23 cellular contexts compared by ENCODE assay signal in genomic region chr3:132509096-132509495, GRCh38.
DNase-seq lines count a peak whose midpoint lies in the region; ATAC-seq and TF ChIP-seq lines count a peak whose summit lies in the region.
"Had no signal": no experiment of that assay in that cellular context is flagged by ENCODE, and none has a peak within 500 bp of the region (broad histone marks: within the 10 kb centered on the region; RNA-seq: fewer than 3 reads in every experiment).

No MANE protein-coding gene starts in this region.

- H3K36me3 ChIP-seq in GM23248 (ENCODE audit: low read depth) (peaks cover 53% of the 10 kb centered on the region), adipocyte (ENCODE audit: control insufficient read depth, insufficient read depth, low read length, severe bottlenecking) (peaks cover 82% of the 10 kb centered on the region)

- H2AFZ ChIP-seq in GM23248, result no peak overlapping the region
- H2AFZ ChIP-seq: GM23338 had no signal

- in situ Hi-C loops in GM23248 (cut with MboI), result no loop called here

- 0 out of 2 replicates have a peak overlapping the region, but pooled peaks have one; percentile 8 for H3K9ac ChIP-seq in GM23248
- H3K9ac ChIP-seq in adipocyte (ENCODE audit: low read length), result no peak overlapping the region

- H3K27me3 ChIP-seq in GM23248 (replicated peaks; ENCODE audit: insufficient read depth), result no peaks in the 10 kb centered on the region
- H3K27me3 ChIP-seq in adipocyte (replicated peaks; ENCODE audit: control insufficient read depth, insufficient read depth, low read length), result no peaks in the 10 kb centered on the region

- DNase-seq in AG09309 (ENCODE audit: low read depth) (peak; percentile 1), GM23248 (peak; percentile 70), adipocyte (ENCODE audit: low read depth) (peak; percentile 17), kidney tubule cell (ENCODE audit: low spot score) (peak; percentile 24), GM03348 (ENCODE audit: low spot score) (no peak), progenitor cell of endocrine pancreas (ENCODE audit: low spot score, unreplicated experiment) (no peak)
- DNase-seq: Caco-2; CD8-positive, alpha-beta T cell; DMS 273 treated with DMSO at 0.1 percent for 48 hours; DMS79; H9; NCI-H1092; NCI-H1417 treated with DMSO at 0.1 percent for 48 hours; NCI-H1694 treated with DMSO at 0.1 percent for 48 hours; NCI-H2081; NCI-H2227 treated with DMSO at 0.1 percent for 48 hours; NCI-H526 treated with DMSO at 0.1 percent for 48 hours; SHP77 had no signal

- H3K79me2 ChIP-seq in GM23248 (ENCODE audit: insufficient read depth), result no peaks in the 10 kb centered on the region

- H3K36me3 Mint-ChIP-seq in progenitor cell of endocrine pancreas (ENCODE audit: insufficient read depth), result peaks cover 29% of the 10 kb centered on the region

- peak overlapping the region; percentile 57 for H3K27ac ChIP-seq in GM23248
- H3K27ac ChIP-seq: C4-2B, RWPE1 had no signal

- H3K9me3 ChIP-seq in GM23248 (ENCODE audit: low read depth), result no peaks in the 10 kb centered on the region
- no peaks in the 10 kb centered on the region for H3K9me3 ChIP-seq in adipocyte (ENCODE audit: control insufficient read depth, low read length)
- H3K9me3 ChIP-seq: Caco-2 had no signal

- 71 to 80% methylated on average over 1 of the region's 1 CpG for WGBS in GM23248 (ENCODE audit: low coverage in 1 of 2, low lambda C conversion rate in 2 of 2, missing lambda C conversion rate in 2 of 2), 2 experiments

- no peaks in the 10 kb centered on the region for H4K20me1 ChIP-seq in GM23248 (ENCODE audit: insufficient read depth)

- H3F3A ChIP-seq in GM23248 (ENCODE audit: insufficient read depth), result peaks cover 33% of the 10 kb centered on the region; the same call in 1 of the 2 replicates

- no peaks in the 10 kb centered on the region for H3K9me2 ChIP-seq in GM23248 (ENCODE audit: insufficient read depth)

- TF ChIP-seq CTCF in AG09309 (IDR thresholded peaks at IDR 0.05; ENCODE audit: control insufficient read depth, insufficient read depth, low read depth, low read length, missing control alignments), result no peak
- TF ChIP-seq CTCF in progenitor cell of endocrine pancreas (IDR thresholded peaks at IDR 0.05; ENCODE audit: unreplicated experiment), result no peak

- no peak overlapping the region for H3K4me2 ChIP-seq in GM23248 (ENCODE audit: unreplicated experiment)
- H3K4me2 ChIP-seq: GM23338 had no signal

- H3K9me3 Mint-ChIP-seq in progenitor cell of endocrine pancreas (ENCODE audit: low read depth), result no peaks in the 10 kb centered on the region
- H3K9me3 Mint-ChIP-seq: CD8-positive, alpha-beta T cell; GM23338; H9 had no signal

- no peaks in the 10 kb centered on the region for H3K27me3 Mint-ChIP-seq in progenitor cell of endocrine pancreas
- H3K27me3 Mint-ChIP-seq: B cell had no signal

- H3K4me3 Mint-ChIP-seq in progenitor cell of endocrine pancreas (ENCODE audit: low read depth), result no peak overlapping the region
- H3K4me3 Mint-ChIP-seq: B cell; CD8-positive, alpha-beta T cell; GM23338; H9 had no signal

- H3K4me1 Mint-ChIP-seq in progenitor cell of endocrine pancreas (ENCODE audit: low read depth), result peaks cover 7% of the 10 kb centered on the region
- H3K4me1 Mint-ChIP-seq: B cell, GM23338, H9 had no signal

- peaks cover 24% of the 10 kb centered on the region for H3K4me1 ChIP-seq in GM23248 (ENCODE audit: insufficient read depth)
- H3K4me1 ChIP-seq in adipocyte (ENCODE audit: control insufficient read depth, insufficient read depth, low read length), result peaks cover 5% of the 10 kb centered on the region
- H3K4me1 ChIP-seq: Caco-2 had no signal

- H3K4me3 ChIP-seq in AG09309 (ENCODE audit: control insufficient read depth, low read depth, low read length) (no peak overlapping the region), GM23248 (no peak overlapping the region), adipocyte (ENCODE audit: low read length) (no peak overlapping the region)
- H3K4me3 ChIP-seq: GM23338 had no signal

- H3K27ac Mint-ChIP-seq in progenitor cell of endocrine pancreas, result no peak overlapping the region
- H3K27ac Mint-ChIP-seq: B cell; CD8-positive, alpha-beta T cell; GM23338 had no signal

- no peak for ATAC-seq in HG03520 (IDR thresholded peaks at IDR 0.05; ENCODE audit: unreplicated experiment)
- ATAC-seq: CD8-positive, alpha-beta T cell; GM23338 had no signal

Comparison
In these comparisons a context has a peak if more than half of its experiments do, and no peak if none do; other contexts are left out.
1. DNase-seq: peak in AG09309 (single experiment), GM23248 (single experiment), adipocyte (single experiment) and kidney tubule cell (single experiment); none in GM03348 (single experiment) and progenitor cell of endocrine pancreas (single experiment).